24 cellular contexts compared by ENCODE assay signal in the genomic region with DNA sequence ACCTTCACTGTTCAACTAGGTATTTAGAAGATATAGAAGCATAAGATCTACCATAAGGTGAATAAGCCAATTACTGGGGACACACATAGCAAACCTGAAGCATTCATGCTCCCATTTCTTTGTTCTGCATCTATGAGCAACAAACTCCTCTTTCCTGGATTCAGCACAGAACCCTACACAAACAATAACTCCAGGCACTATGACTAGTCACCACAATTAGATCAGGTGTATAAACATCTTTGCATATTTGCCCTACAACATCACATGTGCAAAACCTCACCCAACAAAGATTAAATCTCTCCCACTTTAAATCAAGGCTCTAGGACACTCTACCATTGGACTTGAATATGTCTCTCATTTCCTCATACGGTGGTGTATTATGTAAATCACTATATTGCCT.
DNase-seq lines count a peak whose midpoint lies in the region; ATAC-seq and TF ChIP-seq lines count a peak whose summit lies in the region.
"Had no signal": no experiment of that assay in that cellular context is flagged by ENCODE, and none has a peak within 500 bp of the region (broad histone marks: within the 10 kb centered on the region; RNA-seq: fewer than 3 reads in every experiment).

No MANE protein-coding gene starts in this region.

- CTCF ChIA-PET in activated CD8-positive, alpha-beta T cell treated with anti-CD3 and anti-CD28 coated beads, Interleukin-2, amount 10 ng/mL, durations not matched to agents 7 days and 5 days (lab: Charles Lee), result no interaction called here

- no peaks in the 10 kb centered on the region for H3K27me3 ChIP-seq in foreskin keratinocyte
- H3K27me3 ChIP-seq: BLaER1, SJCRH30 had no signal

- H3K27me3 Mint-ChIP-seq in immature natural killer cell (ENCODE audit: low read depth in 3 of 3), result peaks cover 0 to 3% (median 0%) of the 10 kb centered on the region in 3 donors
- no peaks in the 10 kb centered on the region for H3K27me3 Mint-ChIP-seq in activated CD8-positive, alpha-beta T cell treated with anti-CD3 and anti-CD28 coated beads, Interleukin-2, amount 10 ng/mL, durations not matched to agents 7 days and 5 days (ENCODE audit: low read depth)
- H3K27me3 Mint-ChIP-seq: CD4-positive, CD25-positive, alpha-beta regulatory T cell had no signal

- peaks cover 1 to 17% (median 12%) of the 10 kb centered on the region in 6 donors for H3K9me3 Mint-ChIP-seq in immature natural killer cell
- no peaks in the 10 kb centered on the region for H3K9me3 Mint-ChIP-seq in activated CD8-positive, alpha-beta T cell treated with anti-CD3 and anti-CD28 coated beads, Interleukin-2, amount 10 ng/mL, durations not matched to agents 7 days and 5 days (ENCODE audit: insufficient read depth)

- H3K4me1 Mint-ChIP-seq in immature natural killer cell, result no peaks in the 10 kb centered on the region
- no peaks in the 10 kb centered on the region for H3K4me1 Mint-ChIP-seq in activated CD8-positive, alpha-beta T cell treated with anti-CD3 and anti-CD28 coated beads, Interleukin-2, amount 10 ng/mL, durations not matched to agents 7 days and 5 days (ENCODE audit: low read depth)
- H3K4me1 Mint-ChIP-seq: CD4-positive, CD25-positive, alpha-beta regulatory T cell had no signal

- H3K27ac ChIP-seq in foreskin keratinocyte, result no peak overlapping the region
- H3K27ac ChIP-seq: BLaER1, HL-60, PC-9, SJCRH30 had no signal

- no peak overlapping the region for H3K4me3 Mint-ChIP-seq in immature natural killer cell
- no peak overlapping the region for H3K4me3 Mint-ChIP-seq in activated CD8-positive, alpha-beta T cell treated with anti-CD3 and anti-CD28 coated beads, Interleukin-2, amount 10 ng/mL, durations not matched to agents 7 days and 5 days
- H3K4me3 Mint-ChIP-seq: CD4-positive, CD25-positive, alpha-beta regulatory T cell had no signal

- H3K4me1 ChIP-seq in foreskin keratinocyte, result no peaks in the 10 kb centered on the region
- H3K4me1 ChIP-seq: BLaER1, SJCRH30 had no signal

- ATAC-seq in foreskin keratinocyte, result peak; percentile 40
- no peak for ATAC-seq in activated CD8-positive, alpha-beta T cell treated with anti-CD3 and anti-CD28 coated beads, Interleukin-2, amount 10 ng/mL, durations not matched to agents 7 days and 5 days
- ATAC-seq: GM12878, HCT116, Right ventricle myocardium inferior, SK-N-SH treated with all-trans-retinoic acid at 6 μM for 48 hours had no signal

- DNase-seq in NCI-H2029 treated with DMSO at 0.1 percent for 48 hours (lab: John Stamatoyannopoulos, UW), result peak; percentile 22
- no peak for DNase-seq in NCI-H2029 (lab: John Stamatoyannopoulos, UW)
- DNase-seq in NCI-H69 (lab: John Stamatoyannopoulos, UW), result peak; percentile 44
- peak in 1 of 2 donors; percentile 30 for DNase-seq in foreskin keratinocyte
- DNase-seq in immature natural killer cell, result no peak
- no peak for DNase-seq in activated CD8-positive, alpha-beta T cell treated with anti-CD3 and anti-CD28 coated beads, Interleukin-2, amount 10 ng/mL, durations not matched to agents 7 days and 5 days
- DNase-seq in NCI-H524 treated with DMSO at 0.1 percent for 48 hours (lab: John Stamatoyannopoulos, UW), result no peak
- DNase-seq: CD4-positive, CD25-positive, alpha-beta regulatory T cell; DMS79; EL; GDM1; NCI-H1092; NCI-H1436 treated with DMSO at 0.1 percent for 48 hours; NCI-H1930; NCI-H2227 treated with DMSO at 0.1 percent for 48 hours; NK-92 treated with Interleukin-12 subunit alpha and Interleukin-12 subunit beta, amount 100 ng/mL, for 24 hours; PC-9; SJCRH30 had no signal

- POLR2A ChIA-PET in activated CD8-positive, alpha-beta T cell treated with anti-CD3 and anti-CD28 coated beads, Interleukin-2, amount 10 ng/mL, durations not matched to agents 7 days and 5 days (lab: Charles Lee), result no interaction called here

- TF ChIP-seq CTCF in foreskin keratinocyte (conservative IDR thresholded peaks at IDR 0.05), result no peak

- H3K27ac Mint-ChIP-seq in immature natural killer cell, result no peak overlapping the region
- no peak overlapping the region for H3K27ac Mint-ChIP-seq in activated CD8-positive, alpha-beta T cell treated with anti-CD3 and anti-CD28 coated beads, Interleukin-2, amount 10 ng/mL, durations not matched to agents 7 days and 5 days
- H3K27ac Mint-ChIP-seq: CD4-positive, CD25-positive, alpha-beta regulatory T cell had no signal

- H3K36me3 Mint-ChIP-seq in immature natural killer cell, result no peaks in the 10 kb centered on the region
- H3K36me3 Mint-ChIP-seq in activated CD8-positive, alpha-beta T cell treated with anti-CD3 and anti-CD28 coated beads, Interleukin-2, amount 10 ng/mL, durations not matched to agents 7 days and 5 days (ENCODE audit: low read depth), result no peaks in the 10 kb centered on the region
- H3K36me3 Mint-ChIP-seq: CD4-positive, CD25-positive, alpha-beta regulatory T cell had no signal

Comparison
In these comparisons a context has a peak if more than half of its experiments do, and no peak if none do; other contexts are left out.
1. DNase-seq: peak in NCI-H2029 treated with DMSO at 0.1 percent for 48 hours (single experiment) and NCI-H69 (single experiment); none in NCI-H2029 (single experiment), immature natural killer cell (0 of 3), activated CD8-positive, alpha-beta T cell treated with anti-CD3 and anti-CD28 coated beads, Interleukin-2, amount 10 ng/mL, durations not matched to agents 7 days and 5 days (single experiment) and NCI-H524 treated with DMSO at 0.1 percent for 48 hours (single experiment).